1 cellular context compared by ENCODE assay signal in genomic region chr6:134835998-134836397, GRCh38.
TF ChIP-seq lines count a peak whose summit lies in the region.

No MANE protein-coding gene starts in this region.

TF ChIP-seq in IMR-90, 13 proteins besides CTCF, POLR2A, EP300 and RAD21:
- TF ChIP-seq BHLHE40 (IDR thresholded peaks at IDR 0.05; ENCODE audit: low read depth, low read length) = no peak
- TF ChIP-seq MAZ (IDR thresholded peaks at IDR 0.05; ENCODE audit: borderline replicate concordance, low read depth, low read length) = no peak
- no peak for TF ChIP-seq MAFK (IDR thresholded peaks at IDR 0.05; ENCODE audit: low read depth, low read length)
- TF ChIP-seq FOS (IDR thresholded peaks at IDR 0.05; ENCODE audit: low read depth, low read length) = no peak
- no peak for TF ChIP-seq CEBPB (IDR thresholded peaks at IDR 0.05; ENCODE audit: low read depth, low read length)
- TF ChIP-seq RCOR1 (IDR thresholded peaks at IDR 0.05; ENCODE audit: insufficient replicate concordance, low read length) = no peak
- TF ChIP-seq NFE2L2 (IDR thresholded peaks at IDR 0.05; ENCODE audit: low read depth, low read length) = no peak
TF ChIP-seq in IMR-90: peak in this region for 0.
